ENCODE assay signal across 18 cellular contexts in genomic region chr5:61186634-61187033, GRCh38.
"Had no signal": no experiment of that assay in that cellular context is flagged by ENCODE, and none has a peak within 500 bp of the region (broad histone marks: within the 10 kb centered on the region; RNA-seq: fewer than 3 reads in every experiment).

No MANE protein-coding gene starts in this region.

- H3K36me3 ChIP-seq: pancreas, right lobe of liver, tibial nerve, upper lobe of right lung had no signal

- H3K9me3 ChIP-seq: pancreas, right lobe of liver, upper lobe of right lung had no signal

- DNase-seq: effector CD4-positive, alpha-beta T cell; endodermal cell; erythroblast; foreskin keratinocyte; head of caudate nucleus; hippocampal formation; kidney glomerular epithelial cell; midbrain; occipital lobe; pancreas; right lobe of liver; stimulated activated CD4-positive, alpha-beta T cell treated with anti-CD3 and anti-CD28 coated beads, Interleukin-4, amount 100 ng/mL, for 1 hour; stimulated activated CD8-positive, alpha-beta memory T cell treated with anti-CD3 and anti-CD28 coated beads, Interleukin-4, amount 100 ng/mL, for 48 hours; upper lobe of right lung had no signal

- H3K4me1 ChIP-seq: foreskin keratinocyte, right lobe of liver, tibial nerve, upper lobe of right lung had no signal

- H3K4me3 ChIP-seq: coronary artery, pancreas, right lobe of liver, tibial nerve, upper lobe of right lung had no signal

- FAIRE-seq: endothelial cell of umbilical vein, pancreas had no signal

- H3K27ac ChIP-seq: coronary artery, foreskin keratinocyte, pancreas, right lobe of liver, tibial nerve, upper lobe of right lung had no signal

- H3K27me3 ChIP-seq: pancreas, right lobe of liver, tibial nerve, upper lobe of right lung had no signal

- ATAC-seq: foreskin keratinocyte; pancreas; right lobe of liver; stimulated activated effector memory CD8-positive, alpha-beta T cell treated with anti-CD3 and anti-CD28 coated beads, Interleukin-12 subunit alpha, Interleukin-12 subunit beta, amount 100 ng/mL, for 72 hours; upper lobe of right lung had no signal
